In the genomic region with DNA sequence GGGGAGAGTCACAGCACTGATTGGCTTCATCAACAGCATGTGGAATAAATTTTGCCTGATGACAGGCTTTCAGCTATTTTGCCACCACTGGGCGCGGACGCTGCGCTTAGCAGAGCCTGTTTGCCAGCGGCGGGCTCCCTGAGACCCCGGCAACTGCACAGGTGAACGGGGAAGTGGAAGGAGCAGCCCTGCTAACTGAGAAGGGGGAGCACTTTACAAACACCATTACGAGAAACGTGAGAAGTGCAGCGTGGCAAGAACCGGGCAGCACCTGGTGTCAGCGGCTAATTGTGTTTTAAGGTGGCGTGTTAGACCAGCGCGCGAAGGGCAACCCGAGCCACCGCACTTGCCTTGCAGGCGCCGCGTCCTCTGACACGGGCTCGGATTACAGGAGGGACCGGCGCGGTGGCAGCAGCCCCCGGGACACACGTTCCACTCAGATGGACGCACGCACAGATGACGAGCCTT, we compare ENCODE assay signal across 12 cellular contexts.
DNase-seq lines count a peak whose midpoint lies in the region; ATAC-seq and TF ChIP-seq lines count a peak whose summit lies in the region.
"Had no signal": no experiment of that assay in that cellular context is flagged by ENCODE, and none has a peak within 500 bp of the region (broad histone marks: within the 10 kb centered on the region; RNA-seq: fewer than 3 reads in every experiment).

No MANE protein-coding gene starts in this region.

- peaks cover 6% of the 10 kb centered on the region for H3K4me1 Mint-ChIP-seq in stimulated activated naive CD8-positive, alpha-beta T cell treated with anti-CD3 and anti-CD28 coated beads, Interleukin-15, amount 100 ng/mL, for 72 hours

- H3K36me3 ChIP-seq in HUES48 (ENCODE audit: control insufficient read depth, insufficient read depth, low read length) (no peaks in the 10 kb centered on the region), cardiac muscle cell (no peaks in the 10 kb centered on the region)
- H3K36me3 ChIP-seq: prostate gland had no signal

- no peak overlapping the region for H3K9ac ChIP-seq in HUES48 (ENCODE audit: low read depth, low read length)

- H3K27me3 Mint-ChIP-seq in stimulated activated naive CD8-positive, alpha-beta T cell treated with anti-CD3 and anti-CD28 coated beads, Interleukin-15, amount 100 ng/mL, for 72 hours: peaks cover 28% of the 10 kb centered on the region

- no peaks in the 10 kb centered on the region for H3K9me3 Mint-ChIP-seq in stimulated activated naive CD8-positive, alpha-beta T cell treated with anti-CD3 and anti-CD28 coated beads, Interleukin-15, amount 100 ng/mL, for 72 hours

- H3K27me3 ChIP-seq in HUES48 (ENCODE audit: control insufficient read depth, insufficient read depth, low read length): peaks cover 30% of the 10 kb centered on the region
- peaks cover 28% of the 10 kb centered on the region for H3K27me3 ChIP-seq in cardiac muscle cell

- TF ChIP-seq CTCF in cardiac muscle cell (IDR thresholded peaks at IDR 0.05; ENCODE audit: low read depth, low read length) (no peak), GM13976 (IDR thresholded peaks at IDR 0.05; ENCODE audit: borderline replicate concordance, control extremely low read depth, extremely low read depth, insufficient read depth, missing control alignments) (no peak)

- H3K9me3 ChIP-seq in HUES48 (ENCODE audit: control insufficient read depth, insufficient read depth, low read length): no peaks in the 10 kb centered on the region
- no peaks in the 10 kb centered on the region for H3K9me3 ChIP-seq in cardiac muscle cell (ENCODE audit: low read depth)
- H3K9me3 ChIP-seq: prostate gland had no signal

- in situ Hi-C loops in GM13976 (cut with MboI; ENCODE audit: low sequenced_read_pairs, unreplicated experiment): no loop called here

- ATAC-seq in stimulated activated naive CD8-positive, alpha-beta T cell treated with anti-CD3 and anti-CD28 coated beads, Interleukin-15, amount 100 ng/mL, for 72 hours: no peak

- H3K4me3 Mint-ChIP-seq in stimulated activated naive CD8-positive, alpha-beta T cell treated with anti-CD3 and anti-CD28 coated beads, Interleukin-15, amount 100 ng/mL, for 72 hours: no peak overlapping the region

- H3K4me3 ChIP-seq in HUES48 (ENCODE audit: low read depth, low read length) (peak overlapping the region; percentile 55), cardiac muscle cell (peak overlapping the region; percentile 28)
- H3K4me3 ChIP-seq: prostate gland had no signal

- H3K4me1 ChIP-seq in HUES48 (ENCODE audit: control insufficient read depth, insufficient read depth, low read length) (peaks cover 20% of the 10 kb centered on the region), cardiac muscle cell (ENCODE audit: low read depth) (no peaks in the 10 kb centered on the region)
- H3K4me1 ChIP-seq: prostate gland had no signal

- DNase-seq in NCI-H524 treated with DMSO at 0.1 percent for 48 hours (lab: John Stamatoyannopoulos, UW) (peak; percentile 55), cardiac muscle cell (ENCODE audit: low read depth in 1 of 2, low spot score in 1 of 2) (peak in 1 of 2 donors; percentile 68), occipital lobe (lab: John Stamatoyannopoulos, UW) (peak; percentile 34), COLO829 (ENCODE audit: low spot score) (no peak), GM13976 (ENCODE audit: low spot score) (no peak), cerebellar nuclear complex (lab: John Stamatoyannopoulos, UW) (no peak)
- no peak for DNase-seq in stimulated activated naive CD8-positive, alpha-beta T cell treated with anti-CD3 and anti-CD28 coated beads, Interleukin-15, amount 100 ng/mL, for 72 hours
- DNase-seq: activated CD4-positive, alpha-beta T cell treated with anti-CD3 and anti-CD28 coated beads for 1 hour; amniotic stem cell; NK-92 treated with Interleukin-12 subunit alpha and Interleukin-12 subunit beta, amount 100 ng/mL, for 24 hours had no signal

- H3K27ac ChIP-seq in HUES48 (ENCODE audit: low read depth, low read length) (no peak overlapping the region), cardiac muscle cell (no peak overlapping the region)
- H3K27ac ChIP-seq: prostate gland had no signal

- H3K27ac Mint-ChIP-seq in stimulated activated naive CD8-positive, alpha-beta T cell treated with anti-CD3 and anti-CD28 coated beads, Interleukin-15, amount 100 ng/mL, for 72 hours: no peak overlapping the region

Comparison
In these comparisons a context has a peak if more than half of its experiments do, and no peak if none do; other contexts are left out.
1. DNase-seq: peak in NCI-H524 treated with DMSO at 0.1 percent for 48 hours (single experiment) and occipital lobe (single experiment); none in stimulated activated naive CD8-positive, alpha-beta T cell treated with anti-CD3 and anti-CD28 coated beads, Interleukin-15, amount 100 ng/mL, for 72 hours (0 of 2), COLO829 (single experiment), GM13976 (single experiment) and cerebellar nuclear complex (0 of 2).